Comparison of ENCODE assay signal across 10 cellular contexts in the genomic region with DNA sequence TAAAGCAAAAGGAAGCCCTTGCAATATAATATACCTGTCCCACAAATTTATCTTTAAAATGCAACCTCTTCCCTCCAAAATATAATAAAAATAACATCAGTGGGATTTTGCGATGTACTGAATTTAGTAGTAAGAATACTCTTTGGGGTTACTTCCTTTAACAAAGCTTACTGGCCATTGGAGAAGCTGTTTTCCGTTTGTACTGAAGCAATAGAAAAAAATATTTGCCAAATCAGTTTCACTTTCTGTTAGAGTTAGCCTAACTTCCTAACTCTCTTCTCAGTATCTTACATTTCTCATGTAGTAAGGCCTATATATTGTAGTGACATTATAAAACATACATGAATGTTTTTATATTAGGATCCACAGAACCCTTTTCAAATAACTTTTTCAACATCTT. TPM values are rescaled to one million over a fixed set of nuclear protein-coding genes. Genes with fewer than 3 reads are reported as not detected.
DNase-seq lines count a peak whose midpoint lies in the region; ATAC-seq, FAIRE-seq and TF ChIP-seq lines count a peak whose summit lies in the region.
"Had no signal": no experiment of that assay in that cellular context is flagged by ENCODE, and none has a peak within 500 bp of the region (broad histone marks: within the 10 kb centered on the region; RNA-seq: fewer than 3 reads in every experiment).

No MANE protein-coding gene starts in this region.

- H3K27ac ChIP-seq in IMR-90 (ENCODE audit: insufficient read depth, low read length) (no peak overlapping the region), HepG2 (ENCODE audit: extremely low read length, insufficient read depth, low read length) (no peak overlapping the region)

- no peak overlapping the region for H3K4ac ChIP-seq in IMR-90 (ENCODE audit: low read depth, low read length)

- H3K14ac ChIP-seq in IMR-90 (replicated peaks; ENCODE audit: low read depth, low read length), result no peak overlapping the region

- CTCF ChIA-PET in IMR-90 (lab: Yijun Ruan, JAX) (no interaction called here), HepG2 (lab: Yijun Ruan, JAX; ENCODE audit: low intra/inter-chr PET ratio, low total read pairs) (no interaction called here)

- no peak for TF ChIP-seq CTCF in IMR-90 (conservative IDR thresholded peaks at IDR 0.05; ENCODE audit: low read depth, low read length)
- TF ChIP-seq CTCF in HepG2 (CRISPR knock-in tag; IDR thresholded peaks at IDR 0.05), result no peak

- peaks cover 41% of the 10 kb centered on the region for H3K79me2 ChIP-seq in HepG2 (ENCODE audit: insufficient read depth, low read length)

- H3K36me3 Mint-ChIP-seq in activated naive CD8-positive, alpha-beta T cell treated with anti-CD3 and anti-CD28 coated beads for 36 hours, result peaks cover 39% of the 10 kb centered on the region

- FAIRE-seq in A204.1 (lab: Jason Lieb, UNC) (peak; percentile 86), HepG2 (lab: Jason Lieb, UNC) (no peak)

- peaks cover 9% of the 10 kb centered on the region for H3K36me3 ChIP-seq in IMR-90 (ENCODE audit: control insufficient read depth, insufficient read depth, low read length)
- H3K36me3 ChIP-seq in HepG2 (replicated peaks in 1 of 2; ENCODE audit: control insufficient read depth in 1 of 2, insufficient read depth in 2 of 2, low read length in 2 of 2), result peaks cover 6 to 19% of the 10 kb centered on the region in 2 experiments

- no peak overlapping the region for H4K5ac ChIP-seq in IMR-90 (ENCODE audit: low read depth, low read length)

- H3K4me3 ChIP-seq in IMR-90 (ENCODE audit: insufficient read depth, low read depth, low read length) (no peak overlapping the region), HepG2 (replicated peaks in 1 of 3; ENCODE audit: insufficient read depth in 1 of 3, low read depth in 2 of 3, low read length in 3 of 3) (no peak overlapping the region)

- H3K27me3 ChIP-seq in IMR-90 (ENCODE audit: control insufficient read depth, insufficient read depth, low read length), result no peaks in the 10 kb centered on the region
- no peaks in the 10 kb centered on the region for H3K27me3 ChIP-seq in HepG2 (ENCODE audit: control insufficient read depth in 1 of 2, insufficient read depth in 2 of 2, low read length in 2 of 2)

- peaks cover 26% of the 10 kb centered on the region for H4K20me1 ChIP-seq in IMR-90 (ENCODE audit: insufficient read depth, low read length)
- no peaks in the 10 kb centered on the region for H4K20me1 ChIP-seq in HepG2 (ENCODE audit: insufficient read depth, low read length)

- no peak overlapping the region for H2AK9ac ChIP-seq in IMR-90 (replicated peaks; ENCODE audit: low read depth, low read length, poor library complexity)

- no peaks in the 10 kb centered on the region for H3K9me3 Mint-ChIP-seq in activated naive CD8-positive, alpha-beta T cell treated with anti-CD3 and anti-CD28 coated beads for 36 hours
- H3K9me3 Mint-ChIP-seq: WTC11 had no signal

- no peak overlapping the region for H2BK120ac ChIP-seq in IMR-90 (ENCODE audit: low read depth, low read length)

- no peak overlapping the region for H2AK5ac ChIP-seq in IMR-90 (ENCODE audit: low read depth, low read length)

- H2BK5ac ChIP-seq in IMR-90 (ENCODE audit: low read depth, low read length, poor library complexity, severe bottlenecking), result no peak overlapping the region

- no peaks in the 10 kb centered on the region for H3K9me3 ChIP-seq in IMR-90 (ENCODE audit: control insufficient read depth, insufficient read depth, low read length)
- no peaks in the 10 kb centered on the region for H3K9me3 ChIP-seq in HepG2 (ENCODE audit: low read length)

- H2AFZ ChIP-seq in IMR-90 (replicated peaks; ENCODE audit: low read length, poor library complexity) (no peak overlapping the region), HepG2 (ENCODE audit: low read length) (no peak overlapping the region)

- no CpG with 5 or more reads among the region's 2 CpGs for WGBS in IMR-90 (ENCODE audit: extremely low coverage in 2 of 2, insufficient read length in 1 of 2), 2 experiments
- WGBS in HepG2 (ENCODE audit: low lambda C conversion rate), result 86% methylated on average over 2 of the region's 2 CpGs

- peaks cover 67% of the 10 kb centered on the region for H3K4me1 Mint-ChIP-seq in activated naive CD8-positive, alpha-beta T cell treated with anti-CD3 and anti-CD28 coated beads for 36 hours

- DNase-seq in IMR-90 (peak; percentile 46), HepG2 (ENCODE audit: low spot score) (no peak), DMS153 (lab: John Stamatoyannopoulos, UW) (no peak), HK-2 (ENCODE audit: unreplicated experiment) (no peak)
- no peak for DNase-seq in activated naive CD8-positive, alpha-beta T cell treated with anti-CD3 and anti-CD28 coated beads for 36 hours
- DNase-seq: stimulated activated naive CD4-positive, alpha-beta T cell treated with Interleukin-2 at 50 U/mL for 16 hours had no signal

- in situ Hi-C loops in IMR-90 (cut with MboI; ENCODE audit: low sequenced_read_pairs) (no loop called here), HepG2 (cut with HindIII; ENCODE audit: extremely low pct_ligation_motif_present, low pct_unique_long_range_greater_than_20kb) (no loop called here)

- intact Hi-C loops in IMR-90 (cut with micrococcal nuclease) (no loop called here), HepG2 (cut with micrococcal nuclease; ENCODE audit: unreplicated experiment) (no loop called here)

- H3K56ac ChIP-seq in IMR-90 (ENCODE audit: extremely low read depth, insufficient read depth, low read length), result no peak overlapping the region

- H2BK15ac ChIP-seq in IMR-90 (ENCODE audit: low read depth, low read length), result no peak overlapping the region

- peak overlapping the region; percentile 73 for H3K4me3 Mint-ChIP-seq in activated naive CD8-positive, alpha-beta T cell treated with anti-CD3 and anti-CD28 coated beads for 36 hours
- H3K4me3 Mint-ChIP-seq: WTC11 had no signal

- no peak for TF ChIP-seq POLR2A in IMR-90 (IDR thresholded peaks at IDR 0.05; ENCODE audit: low read depth, low read length)
- TF ChIP-seq POLR2A in HepG2 (IDR thresholded peaks at IDR 0.05; ENCODE audit: insufficient read depth in 1 of 2, low read depth in 2 of 2, low read length in 2 of 2), result no peak

- H3K9me1 ChIP-seq in IMR-90 (ENCODE audit: insufficient read depth, low read length), result peaks cover 13% of the 10 kb centered on the region; the same call in 1 of the 2 replicates

- H3K23ac ChIP-seq in IMR-90 (ENCODE audit: low read depth, low read length), result no peak overlapping the region

- H3K27ac Mint-ChIP-seq in activated naive CD8-positive, alpha-beta T cell treated with anti-CD3 and anti-CD28 coated beads for 36 hours, result peak overlapping the region; percentile 84
- H3K27ac Mint-ChIP-seq: WTC11 had no signal

- POLR2A ChIA-PET in IMR-90 (lab: Charles Lee; ENCODE audit: unreplicated experiment) (no interaction called here), HepG2 (lab: Yijun Ruan, JAX) (interaction anchor here (1.1 kb wide), 1 partner anchor 25 kb away, joined by 3 read pairs; no protein-coding TSS in a partner anchor)

- H4K8ac ChIP-seq in IMR-90 (ENCODE audit: low read depth in 2 of 2, low read length in 2 of 2), result no peak overlapping the region

- TF ChIP-seq RAD21 in IMR-90 (IDR thresholded peaks at IDR 0.05; ENCODE audit: low read length), result no peak
- no peak for TF ChIP-seq RAD21 in HepG2 (CRISPR knock-in tag; IDR thresholded peaks at IDR 0.05)

- H4K91ac ChIP-seq in IMR-90 (ENCODE audit: insufficient read depth, low read depth, low read length), result no peak overlapping the region

- H3K9ac ChIP-seq in IMR-90 (ENCODE audit: low read depth, low read length), result no peak overlapping the region
- H3K9ac ChIP-seq in HepG2 (ENCODE audit: insufficient read depth, low read depth, low read length), result no peak overlapping the region

- no peak for TF ChIP-seq EP300 in HepG2 (IDR thresholded peaks at IDR 0.05; ENCODE audit: low read depth in 2 of 2, low read length in 2 of 2)
- no peak for TF ChIP-seq EP300 in HepG2 (CRISPR knock-in tag; IDR thresholded peaks at IDR 0.05; ENCODE audit: borderline replicate concordance)

- no peaks in the 10 kb centered on the region for H3K27me3 Mint-ChIP-seq in activated naive CD8-positive, alpha-beta T cell treated with anti-CD3 and anti-CD28 coated beads for 36 hours

- peak overlapping the region; percentile 56; the same call in 1 of the 2 replicates for H3K4me2 ChIP-seq in IMR-90 (ENCODE audit: low read depth, low read length)
- peak overlapping the region; percentile 28; the same call in 1 of the 2 replicates for H3K4me2 ChIP-seq in HepG2 (ENCODE audit: low read depth, low read length)

- ATAC-seq in IMR-90 (ENCODE audit: low read depth) (no peak), HepG2 (no peak), GM18870 (IDR thresholded peaks at IDR 0.05; ENCODE audit: unreplicated experiment) (no peak), HG03039 (IDR thresholded peaks at IDR 0.05; ENCODE audit: unreplicated experiment) (no peak)
- ATAC-seq: WTC11 had no signal

- no TSS peak for BruUV-seq in IMR-90 (replicated peaks; lab: Mats Ljungman, UMichigan)
- no TSS peak for BruUV-seq in HepG2 (replicated peaks; lab: Mats Ljungman, UMichigan)

- dilution Hi-C loops in IMR-90 (cut with HindIII; ENCODE audit: low sequenced_read_pairs, unreplicated experiment), result no loop called here

- no peak overlapping the region for H3K18ac ChIP-seq in IMR-90 (ENCODE audit: low read depth, low read length)

- H2BK20ac ChIP-seq in IMR-90 (ENCODE audit: low read depth, low read length), result no peak overlapping the region

- H3K4me1 ChIP-seq in IMR-90 (ENCODE audit: control insufficient read depth, insufficient read depth, low read length) (peaks cover 6% of the 10 kb centered on the region; the same call in 1 of the 2 replicates), HepG2 (ENCODE audit: insufficient read depth, low read length) (peaks cover 27% of the 10 kb centered on the region)

- peaks cover 35 to 61% of the 10 kb centered on the region in 2 experiments for H3K79me1 ChIP-seq in IMR-90 (ENCODE audit: low read depth in 1 of 2, low read length in 2 of 2)

RNA-seq across cellular contexts. Expression of gene MAX, which starts 3.7 kb away (rescaled TPM):
- total RNA-seq in IMR-90 (2012; rRNA removed), result 35.3 and 45.2 TPM in 2 replicates
- 51.8 and 65.1 TPM in 2 replicates for polyA plus RNA-seq in IMR-90 (2012; rRNA removed)
- polyA plus RNA-seq in IMR-90 (2012; cell fraction: cytosol; rRNA removed), result 26.7 and 40.1 TPM in 2 replicates
- polyA plus RNA-seq in IMR-90 (2012; cell fraction: nucleus; rRNA removed; ENCODE audit: low replicate concordance), result 23.9 and 41.2 TPM in 2 replicates
- 100 to 1,000 TPM; 117 to 121 TPM for total RNA-seq in activated naive CD8-positive, alpha-beta T cell treated with anti-CD3 and anti-CD28 coated beads for 36 hours
- 28.5 and 29.4 TPM in 2 replicates for total RNA-seq in HepG2 (2016; rRNA removed; fragmentation: Illumina TruSeq; extraction: Trizol)
- total RNA-seq in HepG2 (2016; cell fraction: cytosol; rRNA removed; fragmentation: Illumina TruSeq; extraction: Trizol; ENCODE audit: low read depth), result 14.4 and 14.7 TPM in 2 replicates
- total RNA-seq in HepG2 (2016; cell fraction: insoluble cytoplasmic fraction; rRNA removed; fragmentation: Illumina TruSeq; extraction: Trizol), result 27.4 and 32.7 TPM in 2 replicates
- total RNA-seq in HepG2 (2016; cell fraction: membrane; rRNA removed; fragmentation: Illumina TruSeq; extraction: Trizol), result 28.0 and 28.2 TPM in 2 replicates
- total RNA-seq in HepG2 (2016; cell fraction: nucleus; rRNA removed; fragmentation: Illumina TruSeq; extraction: Trizol), result 18.9 and 21.1 TPM in 2 replicates
- 29.3 and 30.7 TPM in 2 replicates for polyA plus RNA-seq in HepG2 (2011; rRNA removed)
- polyA plus RNA-seq in HepG2 (2011; cell fraction: cytosol; rRNA removed), result 42.3 and 42.6 TPM in 2 replicates
- 37.6 and 47.3 TPM in 2 replicates for polyA plus RNA-seq in HepG2 (2011; cell fraction: nucleus; rRNA removed)
- 20.1 and 23.7 TPM in 2 replicates for polyA plus RNA-seq in HepG2 (2012)
- 6.6 and 9.3 TPM in 2 replicates for polyA plus RNA-seq in HepG2 (2016; cell fraction: cytosol; fragmentation: Illumina TruSeq; extraction: Trizol; ENCODE audit: low read depth)
- polyA plus RNA-seq in HepG2 (2016; cell fraction: insoluble cytoplasmic fraction; fragmentation: Illumina TruSeq; extraction: Trizol; ENCODE audit: low read depth), result 36.1 and 44.7 TPM in 2 replicates
- 18.6 and 20.1 TPM in 2 replicates for polyA plus RNA-seq in HepG2 (2016; cell fraction: membrane; fragmentation: Illumina TruSeq; extraction: Trizol; ENCODE audit: low read depth)
- polyA plus RNA-seq in HepG2 (2016; cell fraction: nucleus; fragmentation: Illumina TruSeq; extraction: Trizol; ENCODE audit: insufficient read depth, low read depth), result 26.0 and 26.1 TPM in 2 replicates
- 43.9 and 54.5 TPM in 2 replicates for polyA minus RNA-seq in HepG2 (2011; rRNA and poly(A)+ RNA removed; ENCODE audit: low replicate concordance)
- polyA minus RNA-seq in HepG2 (2011; cell fraction: cytosol; rRNA and poly(A)+ RNA removed), result 12.6 and 17.5 TPM in 2 replicates
- polyA minus RNA-seq in HepG2 (2011; cell fraction: nucleus; rRNA and poly(A)+ RNA removed), result 53.7 and 63.0 TPM in 2 replicates
